ENCODE assay signal across 1 cellular context in the genomic region with DNA sequence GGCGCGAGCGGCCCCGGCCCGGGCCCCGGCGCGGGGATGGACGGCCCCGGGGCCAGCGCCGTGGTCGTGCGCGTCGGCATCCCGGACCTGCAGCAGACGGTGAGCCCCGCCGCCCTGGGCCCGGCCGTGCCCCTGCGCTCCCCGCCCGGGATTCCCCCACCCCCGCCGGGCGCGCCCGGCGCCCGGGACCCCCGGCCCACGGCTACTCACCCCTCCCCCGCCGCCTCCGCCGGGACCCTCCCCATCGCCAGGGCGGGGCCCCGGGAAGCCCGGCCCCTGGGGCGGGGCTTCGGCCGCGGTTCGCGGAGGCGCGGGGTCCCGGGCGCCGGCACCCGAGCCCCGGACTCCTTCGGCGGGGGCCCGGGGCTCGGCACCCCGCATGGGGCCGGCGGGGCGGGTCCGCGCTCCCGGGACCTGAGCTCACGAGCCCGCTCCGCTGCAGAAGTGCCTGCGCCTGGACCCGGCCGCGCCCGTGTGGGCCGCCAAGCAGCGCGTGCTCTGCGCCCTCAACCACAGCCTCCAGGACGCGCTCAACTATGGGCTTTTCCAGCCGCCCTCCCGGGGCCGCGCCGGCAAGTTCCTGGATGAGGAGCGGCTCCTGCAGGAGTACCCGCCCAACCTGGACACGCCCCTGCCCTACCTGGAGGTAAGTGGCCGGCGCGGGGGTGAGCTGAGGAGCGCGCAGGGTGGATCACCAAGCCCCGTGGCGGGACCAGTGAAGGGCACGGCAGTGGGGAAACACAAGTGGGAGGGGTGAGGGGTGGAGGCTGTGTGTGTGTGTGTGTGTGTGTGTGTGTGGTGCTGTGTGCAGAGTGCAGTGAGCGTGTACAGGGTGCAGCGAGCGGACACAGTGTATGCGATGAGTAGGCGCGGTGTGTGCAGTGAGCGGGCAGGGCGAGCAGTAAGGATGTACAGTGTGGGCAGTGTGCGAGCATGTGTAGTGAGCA.
A peak's percentile ranks its signal among the peaks of the same experiment; 100 is the strongest.
TF ChIP-seq lines count a peak whose summit lies in the region.

No MANE protein-coding gene starts in this region.

TF ChIP-seq in HepG2, 621 proteins besides CTCF, POLR2A, EP300 and RAD21 (continued from another document and continues in another):
- TF ChIP-seq, protein P1, sequence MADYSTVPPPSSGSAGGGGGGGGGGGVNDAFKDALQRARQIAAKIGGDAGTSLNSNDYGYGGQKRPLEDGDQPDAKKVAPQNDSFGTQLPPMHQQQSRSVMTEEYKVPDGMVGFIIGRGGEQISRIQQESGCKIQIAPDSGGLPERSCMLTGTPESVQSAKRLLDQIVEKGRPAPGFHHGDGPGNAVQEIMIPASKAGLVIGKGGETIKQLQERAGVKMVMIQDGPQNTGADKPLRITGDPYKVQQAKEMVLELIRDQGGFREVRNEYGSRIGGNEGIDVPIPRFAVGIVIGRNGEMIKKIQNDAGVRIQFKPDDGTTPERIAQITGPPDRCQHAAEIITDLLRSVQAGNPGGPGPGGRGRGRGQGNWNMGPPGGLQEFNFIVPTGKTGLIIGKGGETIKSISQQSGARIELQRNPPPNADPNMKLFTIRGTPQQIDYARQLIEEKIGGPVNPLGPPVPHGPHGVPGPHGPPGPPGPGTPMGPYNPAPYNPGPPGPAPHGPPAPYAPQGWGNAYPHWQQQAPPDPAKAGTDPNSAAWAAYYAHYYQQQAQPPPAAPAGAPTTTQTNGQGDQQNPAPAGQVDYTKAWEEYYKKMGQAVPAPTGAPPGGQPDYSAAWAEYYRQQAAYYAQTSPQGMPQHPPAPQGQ (CRISPR knock-in tag; IDR thresholded peaks at IDR 0.05; ENCODE audit: borderline replicate concordance): no peak
- TF ChIP-seq ZFAT (CRISPR knock-in tag; conservative IDR thresholded peaks at IDR 0.05) (no peak), SMARCE1 (IDR thresholded peaks at IDR 0.05; ENCODE audit: borderline replicate concordance) (no peak), ZNF879 (CRISPR knock-in tag; IDR thresholded peaks at IDR 0.05) (no peak), ZNF556 (CRISPR knock-in tag; IDR thresholded peaks at IDR 0.05; ENCODE audit: borderline replicate concordance) (0 out of 2 replicates have a peak, but pooled peaks have one; percentile 29), GABPA (IDR thresholded peaks at IDR 0.05; ENCODE audit: low read depth, low read length) (no peak), GABPA (CRISPR knock-in tag; IDR thresholded peaks at IDR 0.05; ENCODE audit: low read depth) (no peak), ZNF44 (CRISPR knock-in tag; IDR thresholded peaks at IDR 0.05) (no peak), ZNF569 (CRISPR knock-in tag; IDR thresholded peaks at IDR 0.05; ENCODE audit: borderline replicate concordance) (no peak), HNRNPK (IDR thresholded peaks at IDR 0.05; ENCODE audit: low read depth, low read length, poor library complexity, severe bottlenecking) (peak; percentile 60), REL (CRISPR knock-in tag; conservative IDR thresholded peaks at IDR 0.05) (no peak), AGO1 (IDR thresholded peaks at IDR 0.05; ENCODE audit: low read depth, low read length, poor library complexity, severe bottlenecking) (peak; percentile 45), KLF16 (CRISPR knock-in tag; IDR thresholded peaks at IDR 0.05) (no peak), FOXK2 (IDR thresholded peaks at IDR 0.05) (no peak), GPN1 (CRISPR knock-in tag; IDR thresholded peaks at IDR 0.05; ENCODE audit: borderline replicate concordance) (no peak), PPARG (CRISPR knock-in tag; conservative IDR thresholded peaks at IDR 0.05) (no peak), ZNF782 (CRISPR knock-in tag; IDR thresholded peaks at IDR 0.05; ENCODE audit: borderline replicate concordance) (no peak), ZNF777 (CRISPR knock-in tag; IDR thresholded peaks at IDR 0.05) (peak; percentile 73), ETV5 (CRISPR knock-in tag; IDR thresholded peaks at IDR 0.05; ENCODE audit: borderline replicate concordance) (no peak), RXRA (CRISPR knock-in tag; IDR thresholded peaks at IDR 0.05) (no peak), ZFX (CRISPR knock-in tag; IDR thresholded peaks at IDR 0.05; ENCODE audit: low read depth) (peak; percentile 44), TAF1 (CRISPR knock-in tag; IDR thresholded peaks at IDR 0.05) (no peak), TBL1XR1 (IDR thresholded peaks at IDR 0.05; ENCODE audit: borderline replicate concordance, low read length, partially characterized antibody) (no peak), ARNT2 (CRISPR knock-in tag; IDR thresholded peaks at IDR 0.05; ENCODE audit: low read depth) (0 out of 2 replicates have a peak, but pooled peaks have one; percentile 25)
- TF ChIP-seq, protein P2, sequence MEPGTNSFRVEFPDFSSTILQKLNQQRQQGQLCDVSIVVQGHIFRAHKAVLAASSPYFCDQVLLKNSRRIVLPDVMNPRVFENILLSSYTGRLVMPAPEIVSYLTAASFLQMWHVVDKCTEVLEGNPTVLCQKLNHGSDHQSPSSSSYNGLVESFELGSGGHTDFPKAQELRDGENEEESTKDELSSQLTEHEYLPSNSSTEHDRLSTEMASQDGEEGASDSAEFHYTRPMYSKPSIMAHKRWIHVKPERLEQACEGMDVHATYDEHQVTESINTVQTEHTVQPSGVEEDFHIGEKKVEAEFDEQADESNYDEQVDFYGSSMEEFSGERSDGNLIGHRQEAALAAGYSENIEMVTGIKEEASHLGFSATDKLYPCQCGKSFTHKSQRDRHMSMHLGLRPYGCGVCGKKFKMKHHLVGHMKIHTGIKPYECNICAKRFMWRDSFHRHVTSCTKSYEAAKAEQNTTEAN (CRISPR knock-in tag; conservative IDR thresholded peaks at IDR 0.05): no peak
- TF ChIP-seq, protein P3, sequence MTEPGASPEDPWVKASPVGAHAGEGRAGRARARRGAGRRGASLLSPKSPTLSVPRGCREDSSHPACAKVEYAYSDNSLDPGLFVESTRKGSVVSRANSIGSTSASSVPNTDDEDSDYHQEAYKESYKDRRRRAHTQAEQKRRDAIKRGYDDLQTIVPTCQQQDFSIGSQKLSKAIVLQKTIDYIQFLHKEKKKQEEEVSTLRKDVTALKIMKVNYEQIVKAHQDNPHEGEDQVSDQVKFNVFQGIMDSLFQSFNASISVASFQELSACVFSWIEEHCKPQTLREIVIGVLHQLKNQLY (CRISPR knock-in tag; IDR thresholded peaks at IDR 0.05): no peak
- TF ChIP-seq, protein P4, sequence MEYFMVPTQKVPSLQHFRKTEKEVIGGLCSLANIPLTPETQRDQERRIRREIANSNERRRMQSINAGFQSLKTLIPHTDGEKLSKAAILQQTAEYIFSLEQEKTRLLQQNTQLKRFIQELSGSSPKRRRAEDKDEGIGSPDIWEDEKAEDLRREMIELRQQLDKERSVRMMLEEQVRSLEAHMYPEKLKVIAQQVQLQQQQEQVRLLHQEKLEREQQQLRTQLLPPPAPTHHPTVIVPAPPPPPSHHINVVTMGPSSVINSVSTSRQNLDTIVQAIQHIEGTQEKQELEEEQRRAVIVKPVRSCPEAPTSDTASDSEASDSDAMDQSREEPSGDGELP (IDR thresholded peaks at IDR 0.05; ENCODE audit: borderline replicate concordance, low read depth): no peak
- TF ChIP-seq, protein P5, sequence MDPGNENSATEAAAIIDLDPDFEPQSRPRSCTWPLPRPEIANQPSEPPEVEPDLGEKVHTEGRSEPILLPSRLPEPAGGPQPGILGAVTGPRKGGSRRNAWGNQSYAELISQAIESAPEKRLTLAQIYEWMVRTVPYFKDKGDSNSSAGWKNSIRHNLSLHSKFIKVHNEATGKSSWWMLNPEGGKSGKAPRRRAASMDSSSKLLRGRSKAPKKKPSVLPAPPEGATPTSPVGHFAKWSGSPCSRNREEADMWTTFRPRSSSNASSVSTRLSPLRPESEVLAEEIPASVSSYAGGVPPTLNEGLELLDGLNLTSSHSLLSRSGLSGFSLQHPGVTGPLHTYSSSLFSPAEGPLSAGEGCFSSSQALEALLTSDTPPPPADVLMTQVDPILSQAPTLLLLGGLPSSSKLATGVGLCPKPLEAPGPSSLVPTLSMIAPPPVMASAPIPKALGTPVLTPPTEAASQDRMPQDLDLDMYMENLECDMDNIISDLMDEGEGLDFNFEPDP (CRISPR knock-in tag; conservative IDR thresholded peaks at IDR 0.05): no peak
- TF ChIP-seq, protein P6, sequence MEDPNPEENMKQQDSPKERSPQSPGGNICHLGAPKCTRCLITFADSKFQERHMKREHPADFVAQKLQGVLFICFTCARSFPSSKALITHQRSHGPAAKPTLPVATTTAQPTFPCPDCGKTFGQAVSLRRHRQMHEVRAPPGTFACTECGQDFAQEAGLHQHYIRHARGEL (CRISPR knock-in tag; IDR thresholded peaks at IDR 0.05): no peak
- TF ChIP-seq, protein P7, sequence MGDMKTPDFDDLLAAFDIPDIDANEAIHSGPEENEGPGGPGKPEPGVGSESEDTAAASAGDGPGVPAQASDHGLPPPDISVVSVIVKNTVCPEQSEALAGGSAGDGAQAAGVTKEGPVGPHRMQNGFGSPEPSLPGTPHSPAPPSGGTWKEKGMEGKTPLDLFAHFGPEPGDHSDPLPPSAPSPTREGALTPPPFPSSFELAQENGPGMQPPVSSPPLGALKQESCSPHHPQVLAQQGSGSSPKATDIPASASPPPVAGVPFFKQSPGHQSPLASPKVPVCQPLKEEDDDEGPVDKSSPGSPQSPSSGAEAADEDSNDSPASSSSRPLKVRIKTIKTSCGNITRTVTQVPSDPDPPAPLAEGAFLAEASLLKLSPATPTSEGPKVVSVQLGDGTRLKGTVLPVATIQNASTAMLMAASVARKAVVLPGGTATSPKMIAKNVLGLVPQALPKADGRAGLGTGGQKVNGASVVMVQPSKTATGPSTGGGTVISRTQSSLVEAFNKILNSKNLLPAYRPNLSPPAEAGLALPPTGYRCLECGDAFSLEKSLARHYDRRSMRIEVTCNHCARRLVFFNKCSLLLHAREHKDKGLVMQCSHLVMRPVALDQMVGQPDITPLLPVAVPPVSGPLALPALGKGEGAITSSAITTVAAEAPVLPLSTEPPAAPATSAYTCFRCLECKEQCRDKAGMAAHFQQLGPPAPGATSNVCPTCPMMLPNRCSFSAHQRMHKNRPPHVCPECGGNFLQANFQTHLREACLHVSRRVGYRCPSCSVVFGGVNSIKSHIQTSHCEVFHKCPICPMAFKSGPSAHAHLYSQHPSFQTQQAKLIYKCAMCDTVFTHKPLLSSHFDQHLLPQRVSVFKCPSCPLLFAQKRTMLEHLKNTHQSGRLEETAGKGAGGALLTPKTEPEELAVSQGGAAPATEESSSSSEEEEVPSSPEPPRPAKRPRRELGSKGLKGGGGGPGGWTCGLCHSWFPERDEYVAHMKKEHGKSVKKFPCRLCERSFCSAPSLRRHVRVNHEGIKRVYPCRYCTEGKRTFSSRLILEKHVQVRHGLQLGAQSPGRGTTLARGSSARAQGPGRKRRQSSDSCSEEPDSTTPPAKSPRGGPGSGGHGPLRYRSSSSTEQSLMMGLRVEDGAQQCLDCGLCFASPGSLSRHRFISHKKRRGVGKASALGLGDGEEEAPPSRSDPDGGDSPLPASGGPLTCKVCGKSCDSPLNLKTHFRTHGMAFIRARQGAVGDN (CRISPR knock-in tag; IDR thresholded peaks at IDR 0.05): peak; percentile 80
- TF ChIP-seq, protein P8, sequence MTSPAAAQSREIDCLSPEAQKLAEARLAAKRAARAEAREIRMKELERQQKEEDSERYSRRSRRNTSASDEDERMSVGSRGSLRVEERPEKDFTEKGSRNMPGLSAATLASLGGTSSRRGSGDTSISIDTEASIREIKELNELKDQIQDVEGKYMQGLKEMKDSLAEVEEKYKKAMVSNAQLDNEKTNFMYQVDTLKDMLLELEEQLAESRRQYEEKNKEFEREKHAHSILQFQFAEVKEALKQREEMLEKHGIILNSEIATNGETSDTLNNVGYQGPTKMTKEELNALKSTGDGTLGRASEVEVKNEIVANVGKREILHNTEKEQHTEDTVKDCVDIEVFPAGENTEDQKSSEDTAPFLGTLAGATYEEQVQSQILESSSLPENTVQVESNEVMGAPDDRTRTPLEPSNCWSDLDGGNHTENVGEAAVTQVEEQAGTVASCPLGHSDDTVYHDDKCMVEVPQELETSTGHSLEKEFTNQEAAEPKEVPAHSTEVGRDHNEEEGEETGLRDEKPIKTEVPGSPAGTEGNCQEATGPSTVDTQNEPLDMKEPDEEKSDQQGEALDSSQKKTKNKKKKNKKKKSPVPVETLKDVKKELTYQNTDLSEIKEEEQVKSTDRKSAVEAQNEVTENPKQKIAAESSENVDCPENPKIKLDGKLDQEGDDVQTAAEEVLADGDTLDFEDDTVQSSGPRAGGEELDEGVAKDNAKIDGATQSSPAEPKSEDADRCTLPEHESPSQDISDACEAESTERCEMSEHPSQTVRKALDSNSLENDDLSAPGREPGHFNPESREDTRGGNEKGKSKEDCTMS (CRISPR knock-in tag; conservative IDR thresholded peaks at IDR 0.05): no peak
- TF ChIP-seq, protein P9, sequence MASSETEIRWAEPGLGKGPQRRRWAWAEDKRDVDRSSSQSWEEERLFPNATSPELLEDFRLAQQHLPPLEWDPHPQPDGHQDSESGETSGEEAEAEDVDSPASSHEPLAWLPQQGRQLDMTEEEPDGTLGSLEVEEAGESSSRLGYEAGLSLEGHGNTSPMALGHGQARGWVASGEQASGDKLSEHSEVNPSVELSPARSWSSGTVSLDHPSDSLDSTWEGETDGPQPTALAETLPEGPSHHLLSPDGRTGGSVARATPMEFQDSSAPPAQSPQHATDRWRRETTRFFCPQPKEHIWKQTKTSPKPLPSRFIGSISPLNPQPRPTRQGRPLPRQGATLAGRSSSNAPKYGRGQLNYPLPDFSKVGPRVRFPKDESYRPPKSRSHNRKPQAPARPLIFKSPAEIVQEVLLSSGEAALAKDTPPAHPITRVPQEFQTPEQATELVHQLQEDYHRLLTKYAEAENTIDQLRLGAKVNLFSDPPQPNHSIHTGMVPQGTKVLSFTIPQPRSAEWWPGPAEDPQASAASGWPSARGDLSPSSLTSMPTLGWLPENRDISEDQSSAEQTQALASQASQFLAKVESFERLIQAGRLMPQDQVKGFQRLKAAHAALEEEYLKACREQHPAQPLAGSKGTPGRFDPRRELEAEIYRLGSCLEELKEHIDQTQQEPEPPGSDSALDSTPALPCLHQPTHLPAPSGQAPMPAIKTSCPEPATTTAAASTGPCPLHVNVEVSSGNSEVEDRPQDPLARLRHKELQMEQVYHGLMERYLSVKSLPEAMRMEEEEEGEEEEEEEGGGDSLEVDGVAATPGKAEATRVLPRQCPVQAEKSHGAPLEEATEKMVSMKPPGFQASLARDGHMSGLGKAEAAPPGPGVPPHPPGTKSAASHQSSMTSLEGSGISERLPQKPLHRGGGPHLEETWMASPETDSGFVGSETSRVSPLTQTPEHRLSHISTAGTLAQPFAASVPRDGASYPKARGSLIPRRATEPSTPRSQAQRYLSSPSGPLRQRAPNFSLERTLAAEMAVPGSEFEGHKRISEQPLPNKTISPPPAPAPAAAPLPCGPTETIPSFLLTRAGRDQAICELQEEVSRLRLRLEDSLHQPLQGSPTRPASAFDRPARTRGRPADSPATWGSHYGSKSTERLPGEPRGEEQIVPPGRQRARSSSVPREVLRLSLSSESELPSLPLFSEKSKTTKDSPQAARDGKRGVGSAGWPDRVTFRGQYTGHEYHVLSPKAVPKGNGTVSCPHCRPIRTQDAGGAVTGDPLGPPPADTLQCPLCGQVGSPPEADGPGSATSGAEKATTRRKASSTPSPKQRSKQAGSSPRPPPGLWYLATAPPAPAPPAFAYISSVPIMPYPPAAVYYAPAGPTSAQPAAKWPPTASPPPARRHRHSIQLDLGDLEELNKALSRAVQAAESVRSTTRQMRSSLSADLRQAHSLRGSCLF (CRISPR knock-in tag; IDR thresholded peaks at IDR 0.05; ENCODE audit: borderline replicate concordance): no peak
- TF ChIP-seq, protein P10, sequence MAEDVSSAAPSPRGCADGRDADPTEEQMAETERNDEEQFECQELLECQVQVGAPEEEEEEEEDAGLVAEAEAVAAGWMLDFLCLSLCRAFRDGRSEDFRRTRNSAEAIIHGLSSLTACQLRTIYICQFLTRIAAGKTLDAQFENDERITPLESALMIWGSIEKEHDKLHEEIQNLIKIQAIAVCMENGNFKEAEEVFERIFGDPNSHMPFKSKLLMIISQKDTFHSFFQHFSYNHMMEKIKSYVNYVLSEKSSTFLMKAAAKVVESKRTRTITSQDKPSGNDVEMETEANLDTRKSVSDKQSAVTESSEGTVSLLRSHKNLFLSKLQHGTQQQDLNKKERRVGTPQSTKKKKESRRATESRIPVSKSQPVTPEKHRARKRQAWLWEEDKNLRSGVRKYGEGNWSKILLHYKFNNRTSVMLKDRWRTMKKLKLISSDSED (CRISPR knock-in tag; IDR thresholded peaks at IDR 0.05): no peak
- TF ChIP-seq, protein P11, sequence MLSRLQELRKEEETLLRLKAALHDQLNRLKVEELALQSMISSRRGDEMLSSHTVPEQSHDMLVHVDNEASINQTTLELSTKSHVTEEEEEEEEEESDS (CRISPR knock-in tag; IDR thresholded peaks at IDR 0.05; ENCODE audit: borderline replicate concordance): no peak
